Comparison of ENCODE assay signal across 1 cellular context in genomic region chr6:118163609-118164008, GRCh38.
TF ChIP-seq lines count a peak whose summit lies in the region.

No MANE protein-coding gene starts in this region.

TF ChIP-seq in HEK293, 187 proteins besides CTCF, POLR2A, EP300 and RAD21 (continued from another document):
- TF ChIP-seq, protein P1, sequence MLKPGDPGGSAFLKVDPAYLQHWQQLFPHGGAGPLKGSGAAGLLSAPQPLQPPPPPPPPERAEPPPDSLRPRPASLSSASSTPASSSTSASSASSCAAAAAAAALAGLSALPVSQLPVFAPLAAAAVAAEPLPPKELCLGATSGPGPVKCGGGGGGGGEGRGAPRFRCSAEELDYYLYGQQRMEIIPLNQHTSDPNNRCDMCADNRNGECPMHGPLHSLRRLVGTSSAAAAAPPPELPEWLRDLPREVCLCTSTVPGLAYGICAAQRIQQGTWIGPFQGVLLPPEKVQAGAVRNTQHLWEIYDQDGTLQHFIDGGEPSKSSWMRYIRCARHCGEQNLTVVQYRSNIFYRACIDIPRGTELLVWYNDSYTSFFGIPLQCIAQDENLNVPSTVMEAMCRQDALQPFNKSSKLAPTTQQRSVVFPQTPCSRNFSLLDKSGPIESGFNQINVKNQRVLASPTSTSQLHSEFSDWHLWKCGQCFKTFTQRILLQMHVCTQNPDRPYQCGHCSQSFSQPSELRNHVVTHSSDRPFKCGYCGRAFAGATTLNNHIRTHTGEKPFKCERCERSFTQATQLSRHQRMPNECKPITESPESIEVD (tag by site-specific recombination; IDR thresholded peaks at IDR 0.05): peak; percentile 64
- TF ChIP-seq SCRT2 (tag by site-specific recombination; IDR thresholded peaks at IDR 0.05): no peak
